In the genomic region with DNA sequence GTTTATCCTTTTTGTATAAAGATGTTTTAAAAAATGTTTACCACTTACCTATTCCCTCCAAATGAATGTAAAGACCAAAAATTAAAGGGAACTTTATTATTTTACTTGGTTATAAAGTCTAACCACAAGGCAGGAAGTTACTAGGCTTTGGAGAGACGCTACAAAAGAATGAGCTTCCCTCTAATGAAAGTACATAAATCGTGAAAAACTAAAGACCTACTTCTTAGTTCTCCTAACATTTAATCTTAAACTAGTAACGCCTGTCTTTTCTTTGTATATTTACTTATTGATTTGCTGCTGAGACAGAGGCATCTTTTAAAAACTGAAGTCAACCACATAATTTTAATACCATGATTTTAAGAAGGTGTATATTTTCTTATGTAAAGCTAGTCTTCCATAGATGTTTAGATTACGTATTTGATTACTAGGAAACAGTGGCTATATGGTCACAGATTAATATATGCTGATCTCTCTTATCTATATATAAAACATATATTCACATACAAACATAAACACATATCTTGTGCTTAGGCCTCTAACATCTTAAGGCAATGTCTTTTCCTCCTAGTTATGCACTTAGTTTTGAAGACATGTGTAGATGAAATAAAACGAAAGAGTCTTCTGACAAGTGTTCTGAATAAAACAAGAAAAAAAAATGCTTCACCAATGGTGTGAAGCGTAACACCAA, we compare ENCODE assay signal across 9 cellular contexts.
DNase-seq lines count a peak whose midpoint lies in the region; ATAC-seq and TF ChIP-seq lines count a peak whose summit lies in the region.
"Had no signal": no experiment of that assay in that cellular context is flagged by ENCODE, and none has a peak within 500 bp of the region (broad histone marks: within the 10 kb centered on the region; RNA-seq: fewer than 3 reads in every experiment).

No MANE protein-coding gene starts in this region.

- no peak for TF ChIP-seq POLR2A in prostate gland (IDR thresholded peaks at IDR 0.05)

- DNase-seq in CD1c-positive myeloid dendritic cell (ENCODE audit: extremely low spot score) (peak; percentile 64), SK-MEL-5 (ENCODE audit: low read depth, low spot score) (peak; percentile 14), fibroblast of mammary gland (ENCODE audit: low read depth) (peak; percentile 47), prostate gland (ENCODE audit: low spot score) (no peak), colonic mucosa (no peak)
- DNase-seq: activated CD8-positive, alpha-beta memory T cell treated with anti-CD3 and anti-CD28 coated beads, Interleukin-2, amount 10 ng/mL, durations not matched to agents 7 days and 5 days had no signal

- H3K4me3 ChIP-seq in fibroblast of mammary gland (ENCODE audit: control insufficient read depth, low read depth, low read length) (peak overlapping the region; percentile 65), prostate gland (peak overlapping the region; percentile 24 to 36), colonic mucosa (no peak overlapping the region)

- no peak overlapping the region for H3K9ac ChIP-seq in colonic mucosa (ENCODE audit: low read depth in 2 of 2, low read length in 2 of 2)

- TF ChIP-seq CTCF in fibroblast of mammary gland (conservative IDR thresholded peaks at IDR 0.05; ENCODE audit: control insufficient read depth, insufficient read depth, low read depth, low read length), result no peak
- no peak for TF ChIP-seq CTCF in prostate gland (IDR thresholded peaks at IDR 0.05)
- no peak for TF ChIP-seq CTCF in colonic mucosa (IDR thresholded peaks at IDR 0.05)

- intact Hi-C loops in prostate gland (cut with DNase I) (loop anchor here (10.0 kb wide), 1 partner anchor 338 kb away; no protein-coding TSS in a partner anchor), colonic mucosa (cut with DNase I) (no loop called here)

- in situ Hi-C loops in SK-MEL-5 (cut with HindIII; ENCODE audit: low pct_unique_long_range_greater_than_20kb, low sequenced_read_pairs), result loop anchor here (25.0 kb wide), 1 partner anchor 91 kb away; no protein-coding TSS in a partner anchor

- H3K27me3 ChIP-seq in prostate gland (replicated peaks; ENCODE audit: insufficient read depth) (no peaks in the 10 kb centered on the region), colonic mucosa (no peaks in the 10 kb centered on the region)

- no peak for ATAC-seq in HG03342 (IDR thresholded peaks at IDR 0.05; ENCODE audit: unreplicated experiment)
- no peak for ATAC-seq in HG02970 (IDR thresholded peaks at IDR 0.05; ENCODE audit: low FRiP score, unreplicated experiment)
- no peak for ATAC-seq in HG02588 (IDR thresholded peaks at IDR 0.05; ENCODE audit: unreplicated experiment)
- ATAC-seq: activated CD8-positive, alpha-beta memory T cell treated with anti-CD3 and anti-CD28 coated beads, Interleukin-2, amount 10 ng/mL, durations not matched to agents 7 days and 5 days had no signal

- H3K4me1 ChIP-seq in prostate gland (replicated peaks), result no peaks in the 10 kb centered on the region
- no peaks in the 10 kb centered on the region for H3K4me1 ChIP-seq in colonic mucosa

- H3K27ac ChIP-seq in prostate gland (peak overlapping the region; percentile 69 to 78), colonic mucosa (no peak overlapping the region)

- 16% methylated on average over 6 of the region's 6 CpGs for WGBS in prostate gland

- H3K9me3 ChIP-seq in prostate gland, result no peaks in the 10 kb centered on the region
- H3K9me3 ChIP-seq in colonic mucosa, result no peaks in the 10 kb centered on the region

- H3K36me3 ChIP-seq in prostate gland (no peaks in the 10 kb centered on the region), colonic mucosa (no peaks in the 10 kb centered on the region)

Comparison
In these comparisons a context has a peak if more than half of its experiments do, and no peak if none do; other contexts are left out.
1. DNase-seq: peak in CD1c-positive myeloid dendritic cell (single experiment), SK-MEL-5 (single experiment) and fibroblast of mammary gland (single experiment); none in prostate gland (single experiment) and colonic mucosa (single experiment).